Comparison of ENCODE assay signal across 9 cellular contexts in the genomic region with DNA sequence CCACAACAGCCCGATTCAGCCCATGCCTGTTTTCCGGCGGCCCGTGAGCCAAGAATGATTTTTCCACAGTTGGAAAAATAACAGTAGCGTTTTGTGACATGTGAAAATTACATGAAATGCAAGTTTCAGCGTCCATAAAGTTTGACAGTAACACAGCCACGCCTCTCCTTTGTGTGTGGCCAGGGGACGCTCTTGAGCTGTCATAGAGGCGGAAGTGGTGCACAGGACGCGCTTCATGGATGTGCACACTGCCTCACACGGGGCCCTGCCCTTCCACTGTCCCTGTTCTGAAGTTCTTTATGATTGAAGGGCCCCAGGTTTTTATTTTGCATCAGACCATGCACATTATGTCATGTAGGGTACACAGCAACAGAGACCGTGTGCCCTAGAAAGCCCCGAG. TPM values are rescaled to one million over a fixed set of nuclear protein-coding genes. Genes with fewer than 3 reads are reported as not detected.
DNase-seq lines count a peak whose midpoint lies in the region; ATAC-seq, FAIRE-seq and TF ChIP-seq lines count a peak whose summit lies in the region.
"Had no signal": no experiment of that assay in that cellular context is flagged by ENCODE, and none has a peak within 500 bp of the region (broad histone marks: within the 10 kb centered on the region; RNA-seq: fewer than 3 reads in every experiment).

No MANE protein-coding gene starts in this region.

- no peaks in the 10 kb centered on the region for H3K36me3 Mint-ChIP-seq in activated B cell treated with CpG ODN at 0.5 μM for 24 hours (ENCODE audit: low read depth)

- peaks cover 13% of the 10 kb centered on the region for H3K4me1 Mint-ChIP-seq in activated B cell treated with CpG ODN at 0.5 μM for 24 hours

- FAIRE-seq in D721Med (lab: Jason Lieb, UNC): no peak

- no peak overlapping the region for H3K4me3 Mint-ChIP-seq in activated B cell treated with CpG ODN at 0.5 μM for 24 hours

- no peaks in the 10 kb centered on the region for H3K9me3 Mint-ChIP-seq in activated B cell treated with CpG ODN at 0.5 μM for 24 hours

- POLR2A ChIA-PET in activated B cell treated with CpG ODN at 0.5 μM for 24 hours (lab: Charles Lee): no interaction called here

- ATAC-seq in HG02981 (IDR thresholded peaks at IDR 0.05; ENCODE audit: unreplicated experiment) (peak; percentile 47), activated B cell treated with CpG ODN at 0.5 μM for 24 hours (ENCODE audit: low read depth) (peak; percentile 100), GM18519 (IDR thresholded peaks at IDR 0.05; ENCODE audit: low FRiP score, unreplicated experiment) (no peak)

- no peaks in the 10 kb centered on the region for H3K27me3 Mint-ChIP-seq in activated B cell treated with CpG ODN at 0.5 μM for 24 hours

- peak overlapping the region; percentile 19 for H3K27ac Mint-ChIP-seq in activated B cell treated with CpG ODN at 0.5 μM for 24 hours

- peak; percentile 49 for TF ChIP-seq CTCF in D721Med (IDR thresholded peaks at IDR 0.05; ENCODE audit: insufficient read depth, missing control alignments)
- TF ChIP-seq CTCF in activated B cell treated with CpG ODN at 0.5 μM for 24 hours (IDR thresholded peaks at IDR 0.05): no peak
- TF ChIP-seq CTCF in coronary artery (IDR thresholded peaks at IDR 0.05): no peak

- intact Hi-C loops in activated B cell treated with CpG ODN at 0.5 μM for 24 hours (cut with micrococcal nuclease): loop anchor here (1.0 to 2.0 kb wide), 2 partner anchors 141 to 235 kb away; no protein-coding TSS in a partner anchor

- H3K27ac ChIP-seq in coronary artery: no peak overlapping the region

- CTCF ChIA-PET in activated B cell treated with CpG ODN at 0.5 μM for 24 hours (lab: Charles Lee): interaction anchor here (0.9 kb wide), 1 partner anchor 11 kb away, joined by 3 read pairs; no protein-coding TSS in a partner anchor

- DNase-seq in D721Med (ENCODE audit: insufficient read length, low spot score) (no peak), activated B cell treated with CpG ODN at 0.5 μM for 24 hours (peak; percentile 25), left kidney (ENCODE audit: low read depth, low spot score) (peak; percentile 44), coronary artery (ENCODE audit: low spot score) (no peak), iPS-NIHi11 (ENCODE audit: low spot score) (no peak), glomerular visceral epithelial cell (ENCODE audit: extremely low spot score) (no peak)

- H3K4me3 ChIP-seq in coronary artery: no peak overlapping the region

RNA-seq across cellular contexts. Expression of a gene that starts 12.4 kb away (rescaled TPM):
- total RNA-seq in activated B cell treated with CpG ODN at 0.5 μM for 24 hours: 83.5 and 87.1 TPM in 2 replicates

RNA-seq across cellular contexts. Expression of a gene that starts 34.8 kb away (rescaled TPM):
- total RNA-seq in activated B cell treated with CpG ODN at 0.5 μM for 24 hours: not detected in 2 replicates
- total RNA-seq: LHCN-M2 had no signal

Comparison
In these comparisons a context has a peak if more than half of its experiments do, and no peak if none do; other contexts are left out.
1. DNase-seq: peak in activated B cell treated with CpG ODN at 0.5 μM for 24 hours (single experiment) and left kidney (single experiment); none in D721Med (single experiment), coronary artery (single experiment), iPS-NIHi11 (single experiment) and glomerular visceral epithelial cell (single experiment).